Comparison of ENCODE assay signal across 9 cellular contexts in the genomic region with DNA sequence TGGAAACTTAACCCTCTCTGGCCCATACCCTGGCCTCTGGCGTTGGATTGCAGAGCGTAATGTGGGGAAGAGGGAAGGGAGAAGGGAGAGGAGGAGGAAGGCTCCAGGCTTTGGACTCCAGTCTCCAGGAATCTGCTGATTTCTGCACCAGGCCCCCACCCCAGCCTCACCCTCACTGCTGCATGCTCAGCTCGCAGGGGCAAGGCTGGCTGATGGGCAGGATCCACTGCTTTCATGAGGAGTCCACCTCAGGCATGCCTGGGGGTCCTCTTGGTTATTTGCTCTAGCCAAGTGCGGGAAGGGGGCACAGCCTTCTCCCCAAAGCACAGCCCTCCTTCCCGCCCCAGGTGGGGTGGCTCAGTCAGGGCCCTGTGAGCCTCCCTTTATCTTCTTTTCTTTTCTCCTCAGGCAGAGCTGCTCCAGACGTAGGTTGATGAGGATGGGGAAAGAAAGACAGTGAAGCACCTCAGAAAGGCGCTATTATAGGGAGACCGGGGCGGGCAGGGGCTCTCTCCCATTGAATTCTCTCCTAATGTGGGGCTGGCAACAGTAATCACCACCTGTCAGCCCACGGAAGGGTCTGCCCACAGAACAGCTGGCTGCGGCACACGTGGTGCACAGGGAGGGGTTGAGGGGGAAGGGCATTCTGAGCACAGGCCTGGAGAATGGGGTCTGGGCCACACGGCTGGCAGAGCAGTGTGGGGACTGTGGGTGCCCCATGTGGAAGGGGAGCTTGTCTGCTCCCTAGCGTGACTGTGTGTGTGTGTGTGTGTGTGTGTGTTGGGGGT. TPM values are rescaled to one million over a fixed set of nuclear protein-coding genes. Genes with fewer than 3 reads are reported as not detected.
A peak's percentile ranks its signal among the peaks of the same experiment; 100 is the strongest.
DNase-seq lines count a peak whose midpoint lies in the region; ATAC-seq and TF ChIP-seq lines count a peak whose summit lies in the region.
"Had no signal": no experiment of that assay in that cellular context is flagged by ENCODE, and none has a peak within 500 bp of the region (broad histone marks: within the 10 kb centered on the region; RNA-seq: fewer than 3 reads in every experiment).

No MANE protein-coding gene starts in this region.

- WGBS in SK-N-SH (ENCODE audit: low lambda C conversion rate) = 77% methylated on average over 10 of the region's 14 CpGs
- WGBS in transverse colon (ENCODE audit: low coverage in 1 of 2), 2 donors = 40 to 49% methylated on average over 1 to 14 of the region's 14 CpGs

- H3K36me3 ChIP-seq in SK-N-SH (replicated peaks in 1 of 2; ENCODE audit: control insufficient read depth in 1 of 2, insufficient read depth in 2 of 2, low read length in 1 of 2) (no peaks in the 10 kb centered on the region), muscle layer of colon (ENCODE audit: insufficient read depth, low read length) (no peaks in the 10 kb centered on the region), transverse colon (no peaks in the 10 kb centered on the region)

- TF ChIP-seq EP300 in SK-N-SH (IDR thresholded peaks at IDR 0.05; ENCODE audit: borderline replicate concordance in 1 of 2, low read depth in 1 of 2, low read length in 1 of 2) = no peak
- no peak for TF ChIP-seq EP300 in transverse colon (IDR thresholded peaks at IDR 0.05; ENCODE audit: low read depth)

- no peak overlapping the region for H3K27ac Mint-ChIP-seq in activated T-helper 2 cell treated with anti-CD3 and anti-CD28 coated beads, Interferon-gamma antibody, Interleukin-2, Interleukin-4, amounts not matched to agents 10 μg/mL and 5 μg/mL and 100 μg/mL, durations not matched to agents 14 hours and 24 hours and 36 hours
- H3K27ac Mint-ChIP-seq: activated CD4-positive, alpha-beta memory T cell treated with anti-CD3 and anti-CD28 coated beads for 36 hours had no signal

- H3K4me1 ChIP-seq in SK-N-SH (ENCODE audit: control insufficient read depth in 1 of 2, insufficient read depth in 2 of 2, low read depth in 1 of 2, low read length in 1 of 2) (peaks cover 23 to 34% of the 10 kb centered on the region in 2 experiments), muscle layer of colon (ENCODE audit: insufficient read depth, low read length) (peaks cover 51% of the 10 kb centered on the region), transverse colon (peaks cover 18 to 56% (median 27%) of the 10 kb centered on the region in 4 donors)

- intact Hi-C loops in transverse colon (cut with DNase I; ENCODE audit: low total_unique reads) = loop anchor here (5.0 kb wide), 1 partner anchor 299 kb away; no protein-coding TSS in a partner anchor
- intact Hi-C loops in activated T-helper 2 cell treated with anti-CD3 and anti-CD28 coated beads, Interferon-gamma antibody, Interleukin-2, Interleukin-4, amounts not matched to agents 10 μg/mL and 5 μg/mL and 100 μg/mL, durations not matched to agents 14 hours and 24 hours and 36 hours (cut with micrococcal nuclease) = no loop called here

- H3K9me3 Mint-ChIP-seq in activated T-helper 2 cell treated with anti-CD3 and anti-CD28 coated beads, Interferon-gamma antibody, Interleukin-2, Interleukin-4, amounts not matched to agents 10 μg/mL and 5 μg/mL and 100 μg/mL, durations not matched to agents 14 hours and 24 hours and 36 hours = no peaks in the 10 kb centered on the region
- H3K9me3 Mint-ChIP-seq: activated CD4-positive, alpha-beta memory T cell treated with anti-CD3 and anti-CD28 coated beads for 36 hours had no signal

- ATAC-seq in SK-N-SH treated with all-trans-retinoic acid at 6 μM for 48 hours (no peak), GM18909 (IDR thresholded peaks at IDR 0.05; ENCODE audit: poor library complexity, unreplicated experiment) (no peak)

- DNase-seq in SK-N-SH (no peak), cardiac fibroblast (ENCODE audit: low read depth in 2 of 2) (no peak), transverse colon (no peak), 8988T (no peak)
- no peak for DNase-seq in activated T-helper 2 cell treated with anti-CD3 and anti-CD28 coated beads, Interferon-gamma antibody, Interleukin-2, Interleukin-4, amounts not matched to agents 10 μg/mL and 5 μg/mL and 100 μg/mL, durations not matched to agents 14 hours and 24 hours and 36 hours (ENCODE audit: low spot score)
- DNase-seq: activated CD4-positive, alpha-beta memory T cell treated with anti-CD3 and anti-CD28 coated beads for 36 hours had no signal

- peaks cover 9% of the 10 kb centered on the region for H3F3A ChIP-seq in SK-N-SH (replicated peaks; ENCODE audit: insufficient read depth)

- H3K4me1 Mint-ChIP-seq in activated T-helper 2 cell treated with anti-CD3 and anti-CD28 coated beads, Interferon-gamma antibody, Interleukin-2, Interleukin-4, amounts not matched to agents 10 μg/mL and 5 μg/mL and 100 μg/mL, durations not matched to agents 14 hours and 24 hours and 36 hours (ENCODE audit: low read depth) = peaks cover 10% of the 10 kb centered on the region

- H3K36me3 Mint-ChIP-seq in activated T-helper 2 cell treated with anti-CD3 and anti-CD28 coated beads, Interferon-gamma antibody, Interleukin-2, Interleukin-4, amounts not matched to agents 10 μg/mL and 5 μg/mL and 100 μg/mL, durations not matched to agents 14 hours and 24 hours and 36 hours (ENCODE audit: low read depth) = no peaks in the 10 kb centered on the region

- H3K27me3 Mint-ChIP-seq in activated T-helper 2 cell treated with anti-CD3 and anti-CD28 coated beads, Interferon-gamma antibody, Interleukin-2, Interleukin-4, amounts not matched to agents 10 μg/mL and 5 μg/mL and 100 μg/mL, durations not matched to agents 14 hours and 24 hours and 36 hours (ENCODE audit: low read depth) = no peaks in the 10 kb centered on the region
- H3K27me3 Mint-ChIP-seq: activated CD4-positive, alpha-beta memory T cell treated with anti-CD3 and anti-CD28 coated beads for 36 hours had no signal

- H3K9me3 ChIP-seq in SK-N-SH (no peaks in the 10 kb centered on the region), muscle layer of colon (ENCODE audit: low read length) (no peaks in the 10 kb centered on the region), transverse colon (no peaks in the 10 kb centered on the region)

- no peak overlapping the region for H2AFZ ChIP-seq in SK-N-SH (ENCODE audit: low read depth)

- H3K27me3 ChIP-seq in SK-N-SH (ENCODE audit: insufficient read depth) = no peaks in the 10 kb centered on the region
- no peaks in the 10 kb centered on the region for H3K27me3 ChIP-seq in muscle layer of colon (ENCODE audit: control insufficient read depth in 1 of 2, insufficient read depth in 2 of 2, low read length in 2 of 2)
- no peaks in the 10 kb centered on the region for H3K27me3 ChIP-seq in transverse colon

- POLR2A ChIA-PET in SK-N-SH (lab: Yijun Ruan, JAX) = no interaction called here

- in situ Hi-C loops in transverse colon (cut with MboI; ENCODE audit: low pct_ligation_motif_present in 1 of 4, low pct_unique_long_range_greater_than_20kb in 1 of 4, low sequenced_read_pairs in 3 of 4) = loop anchor here in 1 of 4 donors (10.0 kb wide), 1 partner anchor 292 kb away; no protein-coding TSS in a partner anchor

- H4K20me1 ChIP-seq in SK-N-SH (ENCODE audit: insufficient read depth) = no peaks in the 10 kb centered on the region

- H3K9ac ChIP-seq in SK-N-SH = no peak overlapping the region
- H3K9ac ChIP-seq in muscle layer of colon (ENCODE audit: low read length) = peak overlapping the region; percentile 31

- TF ChIP-seq RAD21 in SK-N-SH (IDR thresholded peaks at IDR 0.05; ENCODE audit: low read length) = no peak

- H3K4me2 ChIP-seq in SK-N-SH = peak overlapping the region; percentile 69; the same call in 1 of the 2 replicates

- no peak overlapping the region for H3K4me3 ChIP-seq in SK-N-SH (ENCODE audit: low read depth in 2 of 2, low read length in 1 of 2)
- H3K4me3 ChIP-seq in cardiac fibroblast (replicated peaks in 1 of 2; ENCODE audit: low read depth in 2 of 2, low read length in 2 of 2) = peak overlapping the region; percentile 19 to 33
- H3K4me3 ChIP-seq in muscle layer of colon (ENCODE audit: low read depth in 1 of 2, low read length in 2 of 2) = peak overlapping the region; percentile 39 to 78
- peak overlapping the region in 3 of 4 donors; percentile 5 to 26 (median 10) for H3K4me3 ChIP-seq in transverse colon

- no peak for TF ChIP-seq CTCF in SK-N-SH (IDR thresholded peaks at IDR 0.05)
- TF ChIP-seq CTCF in cardiac fibroblast (IDR thresholded peaks at IDR 0.05; ENCODE audit: low read depth, low read length) = no peak
- no peak for TF ChIP-seq CTCF in transverse colon (IDR thresholded peaks at IDR 0.05)

- no peak for TF ChIP-seq POLR2A in transverse colon (IDR thresholded peaks at IDR 0.05)

- H3K9me2 ChIP-seq in SK-N-SH = no peaks in the 10 kb centered on the region

- H3K4me3 Mint-ChIP-seq in activated T-helper 2 cell treated with anti-CD3 and anti-CD28 coated beads, Interferon-gamma antibody, Interleukin-2, Interleukin-4, amounts not matched to agents 10 μg/mL and 5 μg/mL and 100 μg/mL, durations not matched to agents 14 hours and 24 hours and 36 hours (ENCODE audit: low read depth) = no peak overlapping the region
- H3K4me3 Mint-ChIP-seq: activated CD4-positive, alpha-beta memory T cell treated with anti-CD3 and anti-CD28 coated beads for 36 hours had no signal

- H3K27ac ChIP-seq in SK-N-SH (ENCODE audit: low read depth in 2 of 2, low read length in 1 of 2) (no peak overlapping the region), muscle layer of colon (ENCODE audit: low read depth, low read length) (peak overlapping the region; percentile 84), transverse colon (peak overlapping the region; percentile 81 to 89 (median 84))

- CTCF ChIA-PET in SK-N-SH (lab: Yijun Ruan, JAX) = interaction anchor here (4.3 kb wide), 1 partner anchor 300 kb away, joined by 18 read pairs; no protein-coding TSS in a partner anchor

- no peaks in the 10 kb centered on the region for H3K79me2 ChIP-seq in SK-N-SH (ENCODE audit: insufficient read depth)

TF ChIP-seq in SK-N-SH treated with all-trans-retinoic acid at 6 μM for 48 hours, 23 proteins besides CTCF, POLR2A, EP300 and RAD21 (continues in another document):
- TF ChIP-seq SNAI2 (CRISPR knock-in tag; IDR thresholded peaks at IDR 0.05) (no peak), ZNF565 (CRISPR knock-in tag; conservative IDR thresholded peaks at IDR 0.05; ENCODE audit: low read depth) (no peak), TOX (CRISPR knock-in tag; IDR thresholded peaks at IDR 0.05; ENCODE audit: borderline replicate concordance) (no peak)

RNA-seq across cellular contexts. Expression of a gene that starts 3.9 kb away (rescaled TPM):
- polyA plus RNA-seq in SK-N-SH (2012; rRNA removed) = 26.1 and 28.3 TPM in 2 replicates
- polyA plus RNA-seq in SK-N-SH (2012; cell fraction: cytosol; rRNA removed) = 20.6 and 25.1 TPM in 2 replicates
- polyA plus RNA-seq in SK-N-SH (2012; cell fraction: nucleus; rRNA removed) = 13.4 and 19.7 TPM in 2 replicates
- total RNA-seq in transverse colon = 10 to 100 TPM; 15.7 to 29.2 (median 24.3) TPM
- 0.11 and 0.18 TPM in 2 replicates for total RNA-seq in activated T-helper 2 cell treated with anti-CD3 and anti-CD28 coated beads, Interferon-gamma antibody, Interleukin-2, Interleukin-4, amounts not matched to agents 10 μg/mL and 5 μg/mL and 100 μg/mL, durations not matched to agents 14 hours and 24 hours and 36 hours

RNA-seq across cellular contexts. Expression of a gene that starts 54.0 kb away (rescaled TPM):
- polyA plus RNA-seq in SK-N-SH (2012; rRNA removed) = 7.1 and 10.1 TPM in 2 replicates
- polyA plus RNA-seq in SK-N-SH (2012; cell fraction: cytosol; rRNA removed) = 7.2 and 8.1 TPM in 2 replicates
- 10.4 and 18.9 TPM in 2 replicates for polyA plus RNA-seq in SK-N-SH (2012; cell fraction: nucleus; rRNA removed)
- total RNA-seq in transverse colon = 10 to 100 TPM; 48.3 to 63.9 (median 53.1) TPM
- total RNA-seq in activated T-helper 2 cell treated with anti-CD3 and anti-CD28 coated beads, Interferon-gamma antibody, Interleukin-2, Interleukin-4, amounts not matched to agents 10 μg/mL and 5 μg/mL and 100 μg/mL, durations not matched to agents 14 hours and 24 hours and 36 hours = 108 and 111 TPM in 2 replicates

Comparison
In these comparisons a context has a peak if more than half of its experiments do, and no peak if none do; other contexts are left out.
1. H3K27ac ChIP-seq: peak in muscle layer of colon (single experiment) and transverse colon (4 of 4); none in SK-N-SH (0 of 2).
2. H3K4me3 ChIP-seq: peak in cardiac fibroblast (2 of 2), muscle layer of colon (2 of 2) and transverse colon (3 of 4); none in SK-N-SH (0 of 2).
3. RNA of a gene that starts 3.9 kb away (total RNA-seq): 15.7 to 29.2 TPM in transverse colon; 0.11 to 0.18 TPM in activated T-helper 2 cell treated with anti-CD3 and anti-CD28 coated beads, Interferon-gamma antibody, Interleukin-2, Interleukin-4, amounts not matched to agents 10 μg/mL and 5 μg/mL and 100 μg/mL, durations not matched to agents 14 hours and 24 hours and 36 hours; every median in the first group is over 10 times any median in the second.